In the genomic region with DNA sequence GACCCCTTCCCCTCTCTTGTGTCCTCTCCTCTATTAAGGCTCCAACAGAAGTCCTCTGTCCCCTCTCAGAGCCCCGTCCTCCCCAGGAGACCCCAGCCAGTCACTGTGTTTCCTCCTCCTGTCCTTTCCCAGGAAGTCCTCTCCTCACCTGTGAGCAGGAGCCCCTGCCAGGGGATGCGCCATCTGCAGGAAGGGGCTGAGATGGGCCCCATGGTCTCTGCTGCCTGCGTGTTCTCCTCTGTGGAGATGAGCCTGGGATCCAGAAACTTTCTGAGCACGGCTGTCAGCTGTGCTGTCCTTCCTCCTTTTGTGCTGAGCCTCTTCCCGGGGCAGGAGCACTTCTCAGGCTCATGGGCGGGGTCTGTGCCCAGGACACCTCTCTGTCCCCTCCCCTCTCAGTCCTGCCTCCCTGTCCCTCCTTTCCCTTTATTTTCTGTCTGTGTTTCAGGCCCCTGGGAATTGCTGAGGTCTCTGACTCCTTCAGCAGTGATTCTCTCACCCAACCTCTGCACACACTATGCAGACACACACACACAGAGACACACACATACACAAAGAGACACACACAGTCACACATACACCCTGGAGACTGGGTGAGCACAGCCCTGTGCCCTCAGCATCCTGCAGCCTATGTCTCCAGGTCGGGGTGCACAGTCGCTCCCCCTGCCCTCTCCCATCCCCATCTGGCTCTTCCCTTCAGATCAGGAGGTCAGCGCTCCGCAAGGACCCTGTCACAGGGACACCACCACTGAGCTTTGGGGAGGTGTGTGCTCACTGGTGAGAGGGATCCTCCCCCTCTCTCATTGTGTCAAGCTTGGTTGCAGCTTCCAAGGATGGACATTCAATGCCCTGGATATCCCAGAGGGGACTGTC, we compare ENCODE assay signal across 2 cellular contexts.
TF ChIP-seq lines count a peak whose summit lies in the region.

A gene (minus strand): TSS at position 308 of the 873 bp plus-strand sequence. CDS start 96 bp downstream, at position 212.

TF ChIP-seq in HEK293, 187 proteins besides CTCF, POLR2A, EP300 and RAD21:
- TF ChIP-seq, protein P1, sequence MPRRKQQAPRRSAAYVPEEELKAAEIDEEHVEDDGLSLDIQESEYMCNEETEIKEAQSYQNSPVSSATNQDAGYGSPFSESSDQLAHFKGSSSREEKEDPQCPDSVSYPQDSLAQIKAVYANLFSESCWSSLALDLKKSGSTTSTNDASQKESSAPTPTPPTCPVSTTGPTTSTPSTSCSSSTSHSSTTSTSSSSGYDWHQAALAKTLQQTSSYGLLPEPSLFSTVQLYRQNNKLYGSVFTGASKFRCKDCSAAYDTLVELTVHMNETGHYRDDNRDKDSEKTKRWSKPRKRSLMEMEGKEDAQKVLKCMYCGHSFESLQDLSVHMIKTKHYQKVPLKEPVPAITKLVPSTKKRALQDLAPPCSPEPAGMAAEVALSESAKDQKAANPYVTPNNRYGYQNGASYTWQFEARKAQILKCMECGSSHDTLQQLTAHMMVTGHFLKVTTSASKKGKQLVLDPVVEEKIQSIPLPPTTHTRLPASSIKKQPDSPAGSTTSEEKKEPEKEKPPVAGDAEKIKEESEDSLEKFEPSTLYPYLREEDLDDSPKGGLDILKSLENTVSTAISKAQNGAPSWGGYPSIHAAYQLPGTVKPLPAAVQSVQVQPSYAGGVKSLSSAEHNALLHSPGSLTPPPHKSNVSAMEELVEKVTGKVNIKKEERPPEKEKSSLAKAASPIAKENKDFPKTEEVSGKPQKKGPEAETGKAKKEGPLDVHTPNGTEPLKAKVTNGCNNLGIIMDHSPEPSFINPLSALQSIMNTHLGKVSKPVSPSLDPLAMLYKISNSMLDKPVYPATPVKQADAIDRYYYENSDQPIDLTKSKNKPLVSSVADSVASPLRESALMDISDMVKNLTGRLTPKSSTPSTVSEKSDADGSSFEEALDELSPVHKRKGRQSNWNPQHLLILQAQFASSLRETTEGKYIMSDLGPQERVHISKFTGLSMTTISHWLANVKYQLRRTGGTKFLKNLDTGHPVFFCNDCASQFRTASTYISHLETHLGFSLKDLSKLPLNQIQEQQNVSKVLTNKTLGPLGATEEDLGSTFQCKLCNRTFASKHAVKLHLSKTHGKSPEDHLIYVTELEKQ (tag by site-specific recombination; IDR thresholded peaks at IDR 0.05; ENCODE audit: borderline replicate concordance), result no peak
- TF ChIP-seq ZNF404 (tag by site-specific recombination; IDR thresholded peaks at IDR 0.05) (no peak), KLF7 (tag by site-specific recombination; IDR thresholded peaks at IDR 0.05; ENCODE audit: borderline replicate concordance) (no peak), ZNF555 (tag by site-specific recombination; conservative IDR thresholded peaks at IDR 0.05) (no peak)
- TF ChIP-seq, protein P2, sequence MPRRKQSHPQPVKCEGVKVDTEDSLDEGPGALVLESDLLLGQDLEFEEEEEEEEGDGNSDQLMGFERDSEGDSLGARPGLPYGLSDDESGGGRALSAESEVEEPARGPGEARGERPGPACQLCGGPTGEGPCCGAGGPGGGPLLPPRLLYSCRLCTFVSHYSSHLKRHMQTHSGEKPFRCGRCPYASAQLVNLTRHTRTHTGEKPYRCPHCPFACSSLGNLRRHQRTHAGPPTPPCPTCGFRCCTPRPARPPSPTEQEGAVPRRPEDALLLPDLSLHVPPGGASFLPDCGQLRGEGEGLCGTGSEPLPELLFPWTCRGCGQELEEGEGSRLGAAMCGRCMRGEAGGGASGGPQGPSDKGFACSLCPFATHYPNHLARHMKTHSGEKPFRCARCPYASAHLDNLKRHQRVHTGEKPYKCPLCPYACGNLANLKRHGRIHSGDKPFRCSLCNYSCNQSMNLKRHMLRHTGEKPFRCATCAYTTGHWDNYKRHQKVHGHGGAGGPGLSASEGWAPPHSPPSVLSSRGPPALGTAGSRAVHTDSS (tag by site-specific recombination; IDR thresholded peaks at IDR 0.05), result no peak
- TF ChIP-seq, protein P3, sequence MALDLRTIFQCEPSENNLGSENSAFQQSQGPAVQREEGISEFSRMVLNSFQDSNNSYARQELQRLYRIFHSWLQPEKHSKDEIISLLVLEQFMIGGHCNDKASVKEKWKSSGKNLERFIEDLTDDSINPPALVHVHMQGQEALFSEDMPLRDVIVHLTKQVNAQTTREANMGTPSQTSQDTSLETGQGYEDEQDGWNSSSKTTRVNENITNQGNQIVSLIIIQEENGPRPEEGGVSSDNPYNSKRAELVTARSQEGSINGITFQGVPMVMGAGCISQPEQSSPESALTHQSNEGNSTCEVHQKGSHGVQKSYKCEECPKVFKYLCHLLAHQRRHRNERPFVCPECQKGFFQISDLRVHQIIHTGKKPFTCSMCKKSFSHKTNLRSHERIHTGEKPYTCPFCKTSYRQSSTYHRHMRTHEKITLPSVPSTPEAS (tag by site-specific recombination; IDR thresholded peaks at IDR 0.05), result peak; percentile 45; the same call in 1 of the 2 replicates

TF ChIP-seq in H1, 55 proteins besides CTCF, POLR2A, EP300 and RAD21:
- TF ChIP-seq SUZ12 (IDR thresholded peaks at IDR 0.05; ENCODE audit: low read length), result no peak
- TF ChIP-seq RNF2 (IDR thresholded peaks at IDR 0.05; ENCODE audit: borderline replicate concordance, low read depth, low read length, missing control alignments, poor library complexity, severe bottlenecking), result no peak
- no peak for TF ChIP-seq RFX5 (IDR thresholded peaks at IDR 0.05; ENCODE audit: borderline replicate concordance, low read depth, low read length)
- no peak for TF ChIP-seq EGR1 (IDR thresholded peaks at IDR 0.05; ENCODE audit: borderline replicate concordance, low read depth, low read length)
- TF ChIP-seq TBP (IDR thresholded peaks at IDR 0.05; ENCODE audit: low read depth, low read length), result no peak
- TF ChIP-seq TCF12 (IDR thresholded peaks at IDR 0.05; ENCODE audit: low read depth, low read length), result no peak
- TF ChIP-seq SIRT6 (IDR thresholded peaks at IDR 0.05; ENCODE audit: low read length), result no peak
- no peak for TF ChIP-seq POLR2AphosphoS5 (IDR thresholded peaks at IDR 0.05; ENCODE audit: low read depth, low read length)
- TF ChIP-seq KDM4A (IDR thresholded peaks at IDR 0.05; ENCODE audit: low read depth, low read length, severe bottlenecking), result no peak
- no peak for TF ChIP-seq ZNF274 (IDR thresholded peaks at IDR 0.05; ENCODE audit: borderline replicate concordance, extremely low read depth, low read length)
- TF ChIP-seq CEBPB (IDR thresholded peaks at IDR 0.05; ENCODE audit: low read depth, low read length), result no peak
- TF ChIP-seq, protein P4, sequence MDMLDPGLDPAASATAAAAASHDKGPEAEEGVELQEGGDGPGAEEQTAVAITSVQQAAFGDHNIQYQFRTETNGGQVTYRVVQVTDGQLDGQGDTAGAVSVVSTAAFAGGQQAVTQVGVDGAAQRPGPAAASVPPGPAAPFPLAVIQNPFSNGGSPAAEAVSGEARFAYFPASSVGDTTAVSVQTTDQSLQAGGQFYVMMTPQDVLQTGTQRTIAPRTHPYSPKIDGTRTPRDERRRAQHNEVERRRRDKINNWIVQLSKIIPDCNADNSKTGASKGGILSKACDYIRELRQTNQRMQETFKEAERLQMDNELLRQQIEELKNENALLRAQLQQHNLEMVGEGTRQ (IDR thresholded peaks at IDR 0.05; ENCODE audit: low read length), result no peak
